Comparison of ENCODE assay signal across 14 cellular contexts in genomic region chr5:74510476-74510875, GRCh38.
DNase-seq lines count a peak whose midpoint lies in the region; ATAC-seq and TF ChIP-seq lines count a peak whose summit lies in the region.
"Had no signal": no experiment of that assay in that cellular context is flagged by ENCODE, and none has a peak within 500 bp of the region (broad histone marks: within the 10 kb centered on the region; RNA-seq: fewer than 3 reads in every experiment).

No MANE protein-coding gene starts in this region.

- H3K4me3 ChIP-seq in AG10803 (ENCODE audit: low read length) = no peak overlapping the region
- H3K4me3 ChIP-seq in adipocyte (ENCODE audit: low read length) = no peak overlapping the region
- no peak overlapping the region for H3K4me3 ChIP-seq in tibial nerve
- no peak overlapping the region for H3K4me3 ChIP-seq in upper lobe of right lung

- H3K4me1 ChIP-seq in adipocyte (ENCODE audit: control insufficient read depth, insufficient read depth, low read length) = no peaks in the 10 kb centered on the region
- peaks cover 0 to 4% (median 0%) of the 10 kb centered on the region in 4 donors for H3K4me1 ChIP-seq in tibial nerve
- no peaks in the 10 kb centered on the region for H3K4me1 ChIP-seq in upper lobe of right lung

- TF ChIP-seq CTCF in AG10803 (conservative IDR thresholded peaks at IDR 0.05; ENCODE audit: low read length) = no peak
- TF ChIP-seq CTCF in tibial nerve (IDR thresholded peaks at IDR 0.05) = no peak
- no peak for TF ChIP-seq CTCF in upper lobe of right lung (IDR thresholded peaks at IDR 0.05)

- 93 to 97% methylated on average over 1 of the region's 1 CpG for WGBS in tibial nerve, 2 donors

- H3K27me3 ChIP-seq in adipocyte (replicated peaks; ENCODE audit: control insufficient read depth, insufficient read depth, low read length) (no peaks in the 10 kb centered on the region), tibial nerve (no peaks in the 10 kb centered on the region), upper lobe of right lung (no peaks in the 10 kb centered on the region)

- no peak for TF ChIP-seq EP300 in tibial nerve (IDR thresholded peaks at IDR 0.05)

- no peak overlapping the region for H3K9ac ChIP-seq in adipocyte (ENCODE audit: low read length)

- H3K27ac ChIP-seq in tibial nerve (no peak overlapping the region), upper lobe of right lung (no peak overlapping the region)

- TF ChIP-seq POLR2A in tibial nerve (IDR thresholded peaks at IDR 0.05) = no peak

- intact Hi-C loops in upper lobe of right lung (cut with DNase I) = no loop called here

- H3K9me3 ChIP-seq in adipocyte (ENCODE audit: control insufficient read depth, low read length) = no peaks in the 10 kb centered on the region
- H3K9me3 ChIP-seq in tibial nerve = no peaks in the 10 kb centered on the region
- H3K9me3 ChIP-seq in upper lobe of right lung = no peaks in the 10 kb centered on the region

- no peaks in the 10 kb centered on the region for H3K36me3 ChIP-seq in adipocyte (ENCODE audit: control insufficient read depth, insufficient read depth, low read length, severe bottlenecking)
- H3K36me3 ChIP-seq in tibial nerve = no peaks in the 10 kb centered on the region
- H3K36me3 ChIP-seq in upper lobe of right lung = no peaks in the 10 kb centered on the region

- no peak for ATAC-seq in upper lobe of right lung
- no peak for ATAC-seq in GM19455 (IDR thresholded peaks at IDR 0.05; ENCODE audit: unreplicated experiment)
- ATAC-seq in GM19328 (IDR thresholded peaks at IDR 0.05; ENCODE audit: unreplicated experiment) = no peak
- ATAC-seq: CD8-positive, alpha-beta T cell had no signal

- DNase-seq in AG10803 (ENCODE audit: low read depth) (peak; percentile 60), adipocyte (ENCODE audit: low read depth) (peak; percentile 51), fibroblast of peridontal ligament (ENCODE audit: extremely low read depth) (peak; percentile 16), iris pigment epithelial cell (ENCODE audit: low read depth) (peak; percentile 23), tibial nerve (ENCODE audit: low spot score in 2 of 2) (no peak), upper lobe of right lung (no peak)
- DNase-seq: CD8-positive, alpha-beta T cell; COR-L47; DMS153; DMS79 treated with DMSO at 0.1 percent for 48 hours; EL; H7 had no signal

Comparison
In these comparisons a context has a peak if more than half of its experiments do, and no peak if none do; other contexts are left out.
1. DNase-seq: peak in AG10803 (single experiment), adipocyte (single experiment), fibroblast of peridontal ligament (single experiment) and iris pigment epithelial cell (single experiment); none in tibial nerve (0 of 2) and upper lobe of right lung (single experiment).